In genomic region chr5:146340260-146341081, GRCh38 we compare ENCODE assay signal across 8 cellular contexts. TPM values are rescaled to one million over a fixed set of nuclear protein-coding genes. Genes with fewer than 3 reads are reported as not detected.
A peak's percentile ranks its signal among the peaks of the same experiment; 100 is the strongest.
DNase-seq lines count a peak whose midpoint lies in the region; ATAC-seq and TF ChIP-seq lines count a peak whose summit lies in the region.

No MANE protein-coding gene starts in this region.

- no peak overlapping the region for H3K27ac Mint-ChIP-seq in WTC11

- 4% methylated on average over 40 of the region's 40 CpGs for WGBS in heart right ventricle, 2 donors

- POLR2A ChIA-PET in WTC11 (lab: Charles Lee) = interaction anchor here (1.3 kb wide), 1 partner anchor 48 kb away, joined by 3 read pairs; no protein-coding TSS in a partner anchor

- H3K4me1 Mint-ChIP-seq in WTC11 = peaks cover 64% of the 10 kb centered on the region

- CTCF ChIA-PET in WTC11 (lab: Charles Lee) = no interaction called here

- peak overlapping the region; percentile 77 for H3K4me3 Mint-ChIP-seq in WTC11

- H3K4me3 ChIP-seq in cardiac muscle cell (no peak overlapping the region), heart right ventricle (peak overlapping the region in 4 of 10 donors; percentile 17 to 32 (median 26)), skeletal muscle tissue (ENCODE audit: low read length in 3 of 3) (peak overlapping the region in 2 of 3 donors; percentile 4 to 13)

- peaks cover 100% of the 10 kb centered on the region for H3K27me3 Mint-ChIP-seq in WTC11 (ENCODE audit: low read depth)

- ATAC-seq in Right ventricle myocardium inferior (no peak), WTC11 (no peak), heart right ventricle (peak in 6 of 8 donors; percentile 65 to 78 (median 68)), HG03108 (IDR thresholded peaks at IDR 0.05; ENCODE audit: unreplicated experiment) (no peak)

- peak; percentile 79 to 89 for DNase-seq in cardiac muscle cell (ENCODE audit: low read depth in 1 of 2, low spot score in 1 of 2)
- no peak for DNase-seq in Right ventricle myocardium inferior (ENCODE audit: missing footprints)
- DNase-seq in WTC11 (ENCODE audit: low spot score) = peak; percentile 81
- peak; percentile 53 to 63 for DNase-seq in heart right ventricle
- no peak for DNase-seq in HCEC 1CT
- no peak for DNase-seq in SW480 (ENCODE audit: low spot score)

- no peaks in the 10 kb centered on the region for H3K4me1 ChIP-seq in cardiac muscle cell (ENCODE audit: low read depth)
- peaks cover 0 to 26% (median 19%) of the 10 kb centered on the region in 9 donors for H3K4me1 ChIP-seq in heart right ventricle
- peaks cover 8 to 22% (median 8%) of the 10 kb centered on the region in 3 donors for H3K4me1 ChIP-seq in skeletal muscle tissue (ENCODE audit: control insufficient read depth in 3 of 3, insufficient read depth in 3 of 3, low read length in 3 of 3)

- H3K27ac ChIP-seq in cardiac muscle cell (no peak overlapping the region), heart right ventricle (no peak overlapping the region), skeletal muscle tissue (ENCODE audit: low read depth, low read length) (no peak overlapping the region)

- TF ChIP-seq CTCF in cardiac muscle cell (IDR thresholded peaks at IDR 0.05; ENCODE audit: low read depth, low read length) (no peak), WTC11 (IDR thresholded peaks at IDR 0.05) (no peak), heart right ventricle (IDR thresholded peaks at IDR 0.05) (no peak)

- no peak overlapping the region for H3K9ac ChIP-seq in skeletal muscle tissue (ENCODE audit: low read depth in 1 of 3, low read length in 3 of 3)

- intact Hi-C loops in Right ventricle myocardium inferior (cut with DNase I) (no loop called here), heart right ventricle (cut with DNase I) (no loop called here)

- H3K27me3 ChIP-seq in cardiac muscle cell (peaks cover 100% of the 10 kb centered on the region), heart right ventricle (peaks cover 43 to 99% (median 98%) of the 10 kb centered on the region in 7 donors), skeletal muscle tissue (ENCODE audit: control insufficient read depth in 3 of 3, insufficient read depth in 3 of 3, low read length in 3 of 3) (peaks cover 95 to 99% (median 98%) of the 10 kb centered on the region in 3 donors)

- no peaks in the 10 kb centered on the region for H3K9me3 Mint-ChIP-seq in WTC11

- H3K36me3 ChIP-seq in cardiac muscle cell (no peaks in the 10 kb centered on the region), heart right ventricle (no peaks in the 10 kb centered on the region), skeletal muscle tissue (ENCODE audit: control insufficient read depth in 3 of 3, insufficient read depth in 3 of 3, low read length in 3 of 3) (no peaks in the 10 kb centered on the region)

- H3K9me3 ChIP-seq in cardiac muscle cell (ENCODE audit: low read depth) = no peaks in the 10 kb centered on the region
- no peaks in the 10 kb centered on the region for H3K9me3 ChIP-seq in heart right ventricle
- no peaks in the 10 kb centered on the region for H3K9me3 ChIP-seq in skeletal muscle tissue (ENCODE audit: control insufficient read depth in 3 of 3, low read length in 3 of 3)

- no peaks in the 10 kb centered on the region; the same call in 1 of the 2 replicates for H3K36me3 Mint-ChIP-seq in WTC11

TF ChIP-seq in WTC11, 78 proteins besides CTCF, POLR2A, EP300 and RAD21 (continues in another document):
- TF ChIP-seq ZNF232 (CRISPR knock-in tag; IDR thresholded peaks at IDR 0.05) (0 out of 2 replicates have a peak, but pooled peaks have one; percentile 67), ZNF219 (CRISPR knock-in tag; IDR thresholded peaks at IDR 0.05; ENCODE audit: borderline replicate concordance) (0 out of 2 replicates have a peak, but pooled peaks have one; percentile 31), E2F4 (CRISPR knock-in tag; IDR thresholded peaks at IDR 0.05; ENCODE audit: borderline replicate concordance, low read depth) (no peak), TEAD1 (CRISPR knock-in tag; IDR thresholded peaks at IDR 0.05) (peak; percentile 71; the same call in 1 of the 2 replicates), NR3C1 (CRISPR knock-in tag; conservative IDR thresholded peaks at IDR 0.05; ENCODE audit: low read depth) (no peak), SMAD4 (CRISPR knock-in tag; IDR thresholded peaks at IDR 0.05) (peak; percentile 67; the same call in 1 of the 2 replicates), GABPB1 (CRISPR knock-in tag; IDR thresholded peaks at IDR 0.05) (0 out of 2 replicates have a peak, but pooled peaks have one; percentile 38), ATF2 (CRISPR knock-in tag; IDR thresholded peaks at IDR 0.05; ENCODE audit: borderline replicate concordance, low read depth) (no peak), JUN (CRISPR knock-in tag; IDR thresholded peaks at IDR 0.05) (peak; percentile 64; the same call in 1 of the 2 replicates), TEAD4 (CRISPR knock-in tag; IDR thresholded peaks at IDR 0.05) (peak; percentile 71), FOXP4 (CRISPR knock-in tag; IDR thresholded peaks at IDR 0.05) (peak; percentile 60; the same call in 1 of the 2 replicates), EMX1 (CRISPR knock-in tag; IDR thresholded peaks at IDR 0.05) (no peak), GTF2I (CRISPR knock-in tag; conservative IDR thresholded peaks at IDR 0.05) (no peak), JAZF1 (CRISPR knock-in tag; IDR thresholded peaks at IDR 0.05) (no peak), PREB (CRISPR knock-in tag; IDR thresholded peaks at IDR 0.05; ENCODE audit: borderline replicate concordance) (peak; percentile 73; the same call in 1 of the 2 replicates), ZNF263 (CRISPR knock-in tag; IDR thresholded peaks at IDR 0.05; ENCODE audit: low read depth) (no peak), ATF6 (CRISPR knock-in tag; IDR thresholded peaks at IDR 0.05) (no peak)

RNA-seq across cellular contexts. Expression of gene POU4F3, which starts 1.8 kb away (rescaled TPM):
- total RNA-seq in cardiac muscle cell = 0.15 and 0.32 TPM in 2 replicates
- polyA plus RNA-seq in cardiac muscle cell = not detected in 2 replicates
- total RNA-seq in Right ventricle myocardium inferior = not detected
- not detected in 3 replicates for total RNA-seq in WTC11 (2021)
- under 1 TPM in 1 of 10 donors, not detected in 9; 0.12 TPM for total RNA-seq in heart right ventricle
- under 1 TPM in 1 of 2 donors, not detected in 1; 0.06 TPM for polyA plus RNA-seq in heart right ventricle
- total RNA-seq in skeletal muscle tissue = not detected

Comparison
In these comparisons a context has a peak if more than half of its experiments do, and no peak if none do; other contexts are left out.
1. DNase-seq: peak in cardiac muscle cell (2 of 2), WTC11 (single experiment) and heart right ventricle (2 of 2); none in Right ventricle myocardium inferior (single experiment), HCEC 1CT (single experiment) and SW480 (single experiment).
2. ATAC-seq: peak in heart right ventricle (6 of 8); none in Right ventricle myocardium inferior (single experiment), WTC11 (single experiment) and HG03108 (single experiment).